31 cellular contexts compared by ENCODE assay signal in genomic region chr6:127860723-127861122, GRCh38. TPM values are rescaled to one million over a fixed set of nuclear protein-coding genes. Genes with fewer than 3 reads are reported as not detected.
DNase-seq lines count a peak whose midpoint lies in the region; ATAC-seq and TF ChIP-seq lines count a peak whose summit lies in the region.
"Had no signal": no experiment of that assay in that cellular context is flagged by ENCODE, and none has a peak within 500 bp of the region (broad histone marks: within the 10 kb centered on the region; RNA-seq: fewer than 3 reads in every experiment).

No MANE protein-coding gene starts in this region.

- no peak overlapping the region for H3K27ac Mint-ChIP-seq in T-helper 17 cell
- H3K27ac Mint-ChIP-seq: B cell; CD14-positive monocyte; CD4-positive, CD25-positive, alpha-beta regulatory T cell had no signal

- DNase-seq in PC-3 = peak; percentile 51
- no peak for DNase-seq in T-helper 17 cell
- DNase-seq: 8988T; ACHN; AML-193; BE2C; C1 segment of cervical spinal cord; Caco-2; Calu3; CD4-positive, alpha-beta memory T cell; CD4-positive, alpha-beta T cell; CD4-positive, CD25-positive, alpha-beta regulatory T cell; CD8-positive, alpha-beta memory T cell; CD8-positive, alpha-beta T cell; COR-L47; DMS 273 treated with DMSO at 0.1 percent for 48 hours; DMS153; DMS53; DMS79; DMS79 treated with DMSO at 0.1 percent for 48 hours; DND-41 had no signal

- peak; percentile 91 for ATAC-seq in PC-3
- no peak for ATAC-seq in T-helper 17 cell
- ATAC-seq: A549; CD8-positive, alpha-beta T cell had no signal

- no peak for TF ChIP-seq CTCF in PC-3 (conservative IDR thresholded peaks at IDR 0.05; ENCODE audit: low read depth, low read length)

- H3K36me3 Mint-ChIP-seq in T-helper 17 cell (ENCODE audit: low read depth) = peaks cover 9% of the 10 kb centered on the region
- H3K36me3 Mint-ChIP-seq: CD14-positive monocyte; CD4-positive, CD25-positive, alpha-beta regulatory T cell had no signal

- no peaks in the 10 kb centered on the region for H3K27me3 ChIP-seq in PC-3 (ENCODE audit: low read length)
- H3K27me3 ChIP-seq: BE2C; BLaER1; BLaER1 treated with 17β-estradiol and CSF1 and Interleukin-3, amounts not matched to agents 10 nM and 100 nM had no signal

- POLR2A ChIA-PET in PC-3 (lab: Charles Lee; ENCODE audit: unreplicated experiment) = no interaction called here

- CTCF ChIA-PET in PC-3 (lab: Charles Lee) = no interaction called here

- intact Hi-C loops in PC-3 (cut with micrococcal nuclease) = loop anchor here (1.0 kb wide), 1 partner anchor 112 kb away; no protein-coding TSS in a partner anchor

- H3K9me2 ChIP-seq in PC-3 (replicated peaks; ENCODE audit: low read length) = no peaks in the 10 kb centered on the region

- no TSS peak for BruUV-seq in PC-3 (replicated peaks; lab: Mats Ljungman, UMichigan)

- H3K4me1 ChIP-seq in PC-3 (ENCODE audit: insufficient read depth, low read length) = peaks cover 7% of the 10 kb centered on the region; the same call in 1 of the 2 replicates
- H3K4me1 ChIP-seq: A549, BLaER1 had no signal

- no peak overlapping the region for H3K4me2 ChIP-seq in PC-3 (ENCODE audit: low read length)
- H3K4me2 ChIP-seq: A549; BLaER1; BLaER1 treated with 17β-estradiol and CSF1 and Interleukin-3, amounts not matched to agents 10 nM and 100 nM had no signal

- H3F3A ChIP-seq in PC-3 (ENCODE audit: low read length, unreplicated experiment) = no peaks in the 10 kb centered on the region

- H3K4me1 Mint-ChIP-seq in T-helper 17 cell = peaks cover 45% of the 10 kb centered on the region
- H3K4me1 Mint-ChIP-seq: B cell, CD14-positive monocyte had no signal

- no peaks in the 10 kb centered on the region for H3K9me3 ChIP-seq in PC-3 (ENCODE audit: low read length)
- no peaks in the 10 kb centered on the region for H3K9me3 ChIP-seq in T-helper 17 cell (ENCODE audit: control insufficient read depth, low read length, poor library complexity, severe bottlenecking)
- H3K9me3 ChIP-seq: A549; BE2C; BLaER1; BLaER1 treated with 17β-estradiol and CSF1 and Interleukin-3, amounts not matched to agents 10 nM and 100 nM; Caco-2 had no signal

- no peak overlapping the region for H3K4me3 ChIP-seq in PC-3 (ENCODE audit: low read length)
- H3K4me3 ChIP-seq: A549; BLaER1; BLaER1 treated with 17β-estradiol and CSF1 and Interleukin-3, amounts not matched to agents 10 nM and 100 nM had no signal

- no peaks in the 10 kb centered on the region for H3K27me3 Mint-ChIP-seq in T-helper 17 cell
- H3K27me3 Mint-ChIP-seq: B cell; CD4-positive, alpha-beta memory T cell; CD4-positive, alpha-beta T cell; CD8-positive, alpha-beta memory T cell had no signal

- H2AFZ ChIP-seq in PC-3 (ENCODE audit: low read length) = no peak overlapping the region

- H3K27ac ChIP-seq in PC-3 (ENCODE audit: low read length) = no peak overlapping the region
- H3K27ac ChIP-seq: 22Rv1; A549; BLaER1; BLaER1 treated with 17β-estradiol and CSF1 and Interleukin-3, amounts not matched to agents 10 nM and 100 nM; C4-2B had no signal

- no peak overlapping the region for H3K4me3 Mint-ChIP-seq in T-helper 17 cell
- H3K4me3 Mint-ChIP-seq: B cell; CD14-positive monocyte; CD4-positive, alpha-beta memory T cell; CD4-positive, alpha-beta T cell; CD4-positive, CD25-positive, alpha-beta regulatory T cell; CD8-positive, alpha-beta memory T cell; CD8-positive, alpha-beta T cell had no signal

- H4K20me1 ChIP-seq in PC-3 (ENCODE audit: low read length) = no peaks in the 10 kb centered on the region
- H4K20me1 ChIP-seq: BLaER1; BLaER1 treated with 17β-estradiol and CSF1 and Interleukin-3, amounts not matched to agents 10 nM and 100 nM had no signal

- H3K9ac ChIP-seq in PC-3 (ENCODE audit: low read length) = no peak overlapping the region
- H3K9ac ChIP-seq: BLaER1; BLaER1 treated with 17β-estradiol and CSF1 and Interleukin-3, amounts not matched to agents 10 nM and 100 nM had no signal

- H3K79me2 ChIP-seq in PC-3 (ENCODE audit: low read length) = no peaks in the 10 kb centered on the region

- no peaks in the 10 kb centered on the region for H3K36me3 ChIP-seq in PC-3 (ENCODE audit: low read depth, low read length)
- H3K36me3 ChIP-seq: BE2C; BLaER1; BLaER1 treated with 17β-estradiol and CSF1 and Interleukin-3, amounts not matched to agents 10 nM and 100 nM had no signal

RNA-seq across cellular contexts. Expression of gene THEMIS, which starts 40.1 kb away (rescaled TPM):
- total RNA-seq in PC-3 (2014; rRNA removed) (not detected in 2 replicates), T-helper 17 cell (10 to 100 TPM; 53.9 to 64.7 TPM)
- total RNA-seq: A172, A673, Caco-2, Calu3, Daoy had no signal

Comparison
In these comparisons a context has a peak if more than half of its experiments do, and no peak if none do; other contexts are left out.
1. RNA of gene THEMIS, which starts 40.1 kb away (total RNA-seq): 53.9 to 64.7 TPM in T-helper 17 cell; not detected in PC-3; every median in the first group is over 10 times any median in the second.